In genomic region chr19:1275976-1276619, GRCh38 we compare ENCODE assay signal across 1 cellular context.
TF ChIP-seq lines count a peak whose summit lies in the region.

No MANE protein-coding gene starts in this region.

TF ChIP-seq in HepG2, 621 proteins besides CTCF, POLR2A, EP300 and RAD21 (continued from another document and continues in another):
- TF ChIP-seq CEBPZ (IDR thresholded peaks at IDR 0.05; ENCODE audit: low read length) (no peak), PHF21A (CRISPR knock-in tag; IDR thresholded peaks at IDR 0.05) (0 out of 2 replicates have a peak, but pooled peaks have one; percentile 4), TARDBP (CRISPR knock-in tag; IDR thresholded peaks at IDR 0.05) (0 out of 2 replicates have a peak, but pooled peaks have one; percentile 59), IKZF1 (IDR thresholded peaks at IDR 0.05) (no peak), CREM (IDR thresholded peaks at IDR 0.05) (no peak), CREM (CRISPR knock-in tag; IDR thresholded peaks at IDR 0.05) (no peak), MAFG (CRISPR knock-in tag; IDR thresholded peaks at IDR 0.05) (no peak), ZMYM4 (CRISPR knock-in tag; IDR thresholded peaks at IDR 0.05) (no peak), ZBTB46 (CRISPR knock-in tag; IDR thresholded peaks at IDR 0.05; ENCODE audit: borderline replicate concordance) (0 out of 2 replicates have a peak, but pooled peaks have one; percentile 49), RARG (CRISPR knock-in tag; IDR thresholded peaks at IDR 0.05; ENCODE audit: low read depth) (no peak), SIX1 (CRISPR knock-in tag; IDR thresholded peaks at IDR 0.05; ENCODE audit: borderline replicate concordance) (no peak), ZNF441 (CRISPR knock-in tag; IDR thresholded peaks at IDR 0.05; ENCODE audit: borderline replicate concordance) (no peak; the same call in 1 of the 2 replicates), ZNF44 (CRISPR knock-in tag; IDR thresholded peaks at IDR 0.05) (no peak), MIER3 (CRISPR knock-in tag; IDR thresholded peaks at IDR 0.05; ENCODE audit: borderline replicate concordance) (peak; percentile 23; the same call in 1 of the 2 replicates), ZNF317 (CRISPR knock-in tag; IDR thresholded peaks at IDR 0.05) (no peak), ZNF383 (CRISPR knock-in tag; IDR thresholded peaks at IDR 0.05; ENCODE audit: borderline replicate concordance) (no peak), CHCHD3 (CRISPR knock-in tag; IDR thresholded peaks at IDR 0.05) (no peak), ZNF7 (CRISPR knock-in tag; IDR thresholded peaks at IDR 0.05) (no peak), ZNF143 (CRISPR knock-in tag; IDR thresholded peaks at IDR 0.05) (no peak), ZNF781 (CRISPR knock-in tag; IDR thresholded peaks at IDR 0.05; ENCODE audit: borderline replicate concordance, not compliant biosample characterization) (no peak), PAF1 (CRISPR knock-in tag; IDR thresholded peaks at IDR 0.05) (no peak), CERS6 (CRISPR knock-in tag; IDR thresholded peaks at IDR 0.05) (no peak), MED13 (CRISPR knock-in tag; IDR thresholded peaks at IDR 0.05) (no peak), HMGXB4 (CRISPR knock-in tag; IDR thresholded peaks at IDR 0.05; ENCODE audit: borderline replicate concordance in 1 of 2, low read depth in 1 of 2) (0 out of 4 replicates have a peak, but pooled peaks of 1 of the 2 experiments have one; percentile 29), NFAT5 (CRISPR knock-in tag; IDR thresholded peaks at IDR 0.05) (no peak), ZNF446 (CRISPR knock-in tag; IDR thresholded peaks at IDR 0.05) (no peak), SMC3 (IDR thresholded peaks at IDR 0.05; ENCODE audit: low read length) (no peak), ZSCAN22 (CRISPR knock-in tag; IDR thresholded peaks at IDR 0.05) (no peak), ZNF576 (CRISPR knock-in tag; IDR thresholded peaks at IDR 0.05) (no peak), MIXL1 (CRISPR knock-in tag; IDR thresholded peaks at IDR 0.05) (no peak), FOXA3 (CRISPR knock-in tag; IDR thresholded peaks at IDR 0.05) (no peak), SKIL (CRISPR knock-in tag; IDR thresholded peaks at IDR 0.05; ENCODE audit: borderline replicate concordance) (no peak), DDIT3 (CRISPR knock-in tag; IDR thresholded peaks at IDR 0.05) (no peak), U2AF2 (IDR thresholded peaks at IDR 0.05; ENCODE audit: low read depth, low read length) (no peak), TFDP1 (CRISPR knock-in tag; IDR thresholded peaks at IDR 0.05; ENCODE audit: borderline replicate concordance) (no peak), ZNF562 (CRISPR knock-in tag; IDR thresholded peaks at IDR 0.05; ENCODE audit: borderline replicate concordance) (no peak), POLR2AphosphoS5 (IDR thresholded peaks at IDR 0.05; ENCODE audit: low read depth, low read length) (peak; percentile 16; the same call in 1 of the 2 replicates), ZNF563 (CRISPR knock-in tag; IDR thresholded peaks at IDR 0.05) (0 out of 2 replicates have a peak, but pooled peaks have one; percentile 35), ZNF770 (CRISPR knock-in tag; IDR thresholded peaks at IDR 0.05) (no peak), MYNN (CRISPR knock-in tag; IDR thresholded peaks at IDR 0.05; ENCODE audit: low read depth) (no peak), SP1 (IDR thresholded peaks at IDR 0.05) (no peak), SP1 (CRISPR knock-in tag; IDR thresholded peaks at IDR 0.05) (0 out of 2 replicates have a peak, but pooled peaks have one; percentile 3)
